Comparison of ENCODE assay signal across 21 cellular contexts in the genomic region with DNA sequence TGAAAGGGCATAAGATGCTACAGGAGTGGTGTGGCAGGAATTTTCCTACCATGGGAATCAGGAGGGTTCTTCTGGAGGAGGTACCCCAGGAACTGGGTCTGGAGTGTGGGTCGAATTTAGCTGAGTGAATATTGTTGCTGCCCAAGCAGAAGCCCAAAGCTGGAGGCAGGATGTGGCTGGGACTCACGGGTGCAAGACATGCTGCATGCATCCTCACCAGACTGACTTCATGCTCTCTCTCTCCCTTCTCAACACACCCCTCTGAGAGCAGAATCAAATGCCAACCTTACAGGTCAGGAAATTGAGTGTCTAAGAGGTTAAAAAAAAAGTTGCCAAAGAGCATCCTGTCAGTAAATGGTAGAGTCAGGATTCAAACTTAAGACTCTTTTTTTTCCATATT.
DNase-seq lines count a peak whose midpoint lies in the region; ATAC-seq, FAIRE-seq and TF ChIP-seq lines count a peak whose summit lies in the region.
"Had no signal": no experiment of that assay in that cellular context is flagged by ENCODE, and none has a peak within 500 bp of the region (broad histone marks: within the 10 kb centered on the region; RNA-seq: fewer than 3 reads in every experiment).

No MANE protein-coding gene starts in this region.

- intact Hi-C loops in CD4-positive, alpha-beta memory T cell (cut with micrococcal nuclease): no loop called here
- intact Hi-C loops in HepG2 (cut with micrococcal nuclease; ENCODE audit: unreplicated experiment): no loop called here

- no peaks in the 10 kb centered on the region for H3K27me3 Mint-ChIP-seq in CD4-positive, alpha-beta memory T cell
- H3K27me3 Mint-ChIP-seq in T-helper 2 cell treated with Interferon-gamma antibody and Interleukin-4, amounts not matched to agents 5 μg/mL and 100 μg/mL, for 36 hours (ENCODE audit: low read depth): peaks cover 21% of the 10 kb centered on the region

- no peak overlapping the region for H3K4me2 ChIP-seq in HepG2 (ENCODE audit: low read depth, low read length)
- H3K4me2 ChIP-seq: GM23338, hepatocyte had no signal

- peaks cover 36 to 71% (median 53%) of the 10 kb centered on the region in 4 donors for H3K4me1 Mint-ChIP-seq in CD4-positive, alpha-beta memory T cell
- peaks cover 59% of the 10 kb centered on the region for H3K4me1 Mint-ChIP-seq in T-helper 2 cell treated with Interferon-gamma antibody and Interleukin-4, amounts not matched to agents 5 μg/mL and 100 μg/mL, for 36 hours (ENCODE audit: low read depth)
- H3K4me1 Mint-ChIP-seq: GM23338 had no signal

- no peaks in the 10 kb centered on the region for H3K79me2 ChIP-seq in HepG2 (ENCODE audit: insufficient read depth, low read length)
- H3K79me2 ChIP-seq: hepatocyte had no signal

- H4K20me1 ChIP-seq in HepG2 (ENCODE audit: insufficient read depth, low read length): no peaks in the 10 kb centered on the region

- no peak for FAIRE-seq in HepG2 (lab: Jason Lieb, UNC)
- FAIRE-seq: GM19239, HTR-8/SVneo, kidney had no signal

- WGBS in HepG2 (ENCODE audit: low lambda C conversion rate): 44% methylated on average over 2 of the region's 2 CpGs

- TF ChIP-seq EP300 in HepG2 (IDR thresholded peaks at IDR 0.05; ENCODE audit: low read depth in 2 of 2, low read length in 2 of 2) (no peak), HepG2 (CRISPR knock-in tag; IDR thresholded peaks at IDR 0.05; ENCODE audit: borderline replicate concordance) (no peak)

- no peaks in the 10 kb centered on the region for H3K36me3 Mint-ChIP-seq in CD4-positive, alpha-beta memory T cell
- H3K36me3 Mint-ChIP-seq in T-helper 2 cell treated with Interferon-gamma antibody and Interleukin-4, amounts not matched to agents 5 μg/mL and 100 μg/mL, for 36 hours (ENCODE audit: low read depth): peaks cover 1% of the 10 kb centered on the region
- H3K36me3 Mint-ChIP-seq: type B pancreatic cell had no signal

- POLR2A ChIA-PET in CD4-positive, alpha-beta memory T cell (lab: Charles Lee; ENCODE audit: partially characterized antibody): interaction anchor here (0.9 to 1.0 kb wide), 3 partner anchors 9 to 68 kb away, joined by 3 to 4 read pairs (median 3); no protein-coding TSS in a partner anchor
- POLR2A ChIA-PET in HepG2 (lab: Yijun Ruan, JAX): no interaction called here

- peak overlapping the region in 7 of 8 donors; percentile 33 to 75 (median 66) for H3K4me3 Mint-ChIP-seq in CD4-positive, alpha-beta memory T cell
- H3K4me3 Mint-ChIP-seq in T-helper 2 cell treated with Interferon-gamma antibody and Interleukin-4, amounts not matched to agents 5 μg/mL and 100 μg/mL, for 36 hours: peak overlapping the region; percentile 54
- H3K4me3 Mint-ChIP-seq: GM23338, type B pancreatic cell had no signal

- H2AFZ ChIP-seq in HepG2 (ENCODE audit: low read length): no peak overlapping the region
- H2AFZ ChIP-seq: GM23338, hepatocyte had no signal

- TF ChIP-seq RAD21 in HepG2 (CRISPR knock-in tag; IDR thresholded peaks at IDR 0.05): no peak

- in situ Hi-C loops in HepG2 (cut with HindIII; ENCODE audit: extremely low pct_ligation_motif_present, low pct_unique_long_range_greater_than_20kb): no loop called here

- no peak for TF ChIP-seq CTCF in HepG2 (CRISPR knock-in tag; IDR thresholded peaks at IDR 0.05)

- H3K27ac ChIP-seq in CD4-positive, alpha-beta memory T cell (ENCODE audit: low read depth, low read length): no peak overlapping the region
- no peak overlapping the region for H3K27ac ChIP-seq in HepG2 (ENCODE audit: extremely low read length, insufficient read depth, low read length)
- H3K27ac ChIP-seq: 22Rv1, foreskin keratinocyte, hepatocyte, ovary, right lobe of liver had no signal

- no peak overlapping the region for H3K9ac ChIP-seq in HepG2 (ENCODE audit: insufficient read depth, low read depth, low read length)

- BruUV-seq in HepG2 (replicated peaks; lab: Mats Ljungman, UMichigan): no TSS peak

- peak; percentile 45 for DNase-seq in NK-92 treated with Interleukin-12 subunit alpha and Interleukin-12 subunit beta, amount 100 ng/mL, for 24 hours (lab: John Stamatoyannopoulos, UW)
- DNase-seq in NK-92 (lab: John Stamatoyannopoulos, UW; ENCODE audit: unreplicated experiment): no peak
- DNase-seq in CD4-positive, alpha-beta memory T cell: peak; percentile 22 to 49 (median 34)
- DNase-seq in T-helper 2 cell treated with Interferon-gamma antibody and Interleukin-4, amounts not matched to agents 5 μg/mL and 100 μg/mL, for 36 hours (ENCODE audit: low spot score): peak; percentile 15
- DNase-seq in islet precursor cell: peak; percentile 20
- no peak for DNase-seq in HepG2 (ENCODE audit: low spot score)
- DNase-seq: amygdala, kidney, NCI-H774, ovary, right lobe of liver had no signal

- no peak for ATAC-seq in HG03354 (IDR thresholded peaks at IDR 0.05; ENCODE audit: poor library complexity, severe bottlenecking, unreplicated experiment)
- no peak for ATAC-seq in GM19455 (IDR thresholded peaks at IDR 0.05; ENCODE audit: unreplicated experiment)
- ATAC-seq in HepG2: no peak
- ATAC-seq: GM23338, Panc1, right lobe of liver had no signal

- no peak for TF ChIP-seq POLR2A in HepG2 (IDR thresholded peaks at IDR 0.05; ENCODE audit: insufficient read depth in 1 of 2, low read depth in 2 of 2, low read length in 2 of 2)

- no peak overlapping the region for H3K4me3 ChIP-seq in CD4-positive, alpha-beta memory T cell (ENCODE audit: low read length in 2 of 2)
- no peak overlapping the region for H3K4me3 ChIP-seq in HepG2 (replicated peaks in 1 of 3; ENCODE audit: insufficient read depth in 1 of 3, low read depth in 2 of 3, low read length in 3 of 3)
- H3K4me3 ChIP-seq: GM23338, hepatocyte, ovary, right lobe of liver had no signal

- no peaks in the 10 kb centered on the region for H3K27me3 ChIP-seq in CD4-positive, alpha-beta memory T cell (ENCODE audit: insufficient read depth, low read length)
- peaks cover 0 to 2% of the 10 kb centered on the region in 2 experiments; a peak in 2 of 5 replicates for H3K27me3 ChIP-seq in HepG2 (ENCODE audit: control insufficient read depth in 1 of 2, insufficient read depth in 2 of 2, low read length in 2 of 2)
- H3K27me3 ChIP-seq: foreskin keratinocyte, hepatocyte, ovary, right lobe of liver had no signal

- no peaks in the 10 kb centered on the region for H3K9me3 Mint-ChIP-seq in CD4-positive, alpha-beta memory T cell
- H3K9me3 Mint-ChIP-seq in T-helper 2 cell treated with Interferon-gamma antibody and Interleukin-4, amounts not matched to agents 5 μg/mL and 100 μg/mL, for 36 hours: no peaks in the 10 kb centered on the region
- H3K9me3 Mint-ChIP-seq: GM23338, type B pancreatic cell had no signal

- H3K4me1 ChIP-seq in CD4-positive, alpha-beta memory T cell (ENCODE audit: insufficient read depth, low read length): peaks cover 58% of the 10 kb centered on the region
- H3K4me1 ChIP-seq in HepG2 (ENCODE audit: insufficient read depth, low read length): peaks cover 5% of the 10 kb centered on the region; the same call in 1 of the 2 replicates
- H3K4me1 ChIP-seq: foreskin keratinocyte, right lobe of liver had no signal

- CTCF ChIA-PET in CD4-positive, alpha-beta memory T cell (lab: Charles Lee; ENCODE audit: partially characterized antibody): interaction anchor here (1.5 to 5.5 kb wide), 2 partner anchors 16 to 76 kb away, joined by 6 to 26 read pairs; no protein-coding TSS in a partner anchor
- CTCF ChIA-PET in HepG2 (lab: Yijun Ruan, JAX; ENCODE audit: low intra/inter-chr PET ratio, low total read pairs): no interaction called here

- no peaks in the 10 kb centered on the region for H3K36me3 ChIP-seq in CD4-positive, alpha-beta memory T cell (ENCODE audit: insufficient read depth, low read length)
- H3K36me3 ChIP-seq in HepG2 (replicated peaks in 1 of 2; ENCODE audit: control insufficient read depth in 1 of 2, insufficient read depth in 2 of 2, low read length in 2 of 2): no peaks in the 10 kb centered on the region
- H3K36me3 ChIP-seq: ovary, right lobe of liver had no signal

- peak overlapping the region; percentile 12 to 89 (median 49) for H3K27ac Mint-ChIP-seq in CD4-positive, alpha-beta memory T cell
- H3K27ac Mint-ChIP-seq in T-helper 2 cell treated with Interferon-gamma antibody and Interleukin-4, amounts not matched to agents 5 μg/mL and 100 μg/mL, for 36 hours: peak overlapping the region; percentile 34
- H3K27ac Mint-ChIP-seq: GM23338, type B pancreatic cell had no signal

- no peaks in the 10 kb centered on the region for H3K9me3 ChIP-seq in CD4-positive, alpha-beta memory T cell (ENCODE audit: control insufficient read depth in 1 of 2, low read length in 2 of 2)
- no peaks in the 10 kb centered on the region for H3K9me3 ChIP-seq in HepG2 (ENCODE audit: low read length)
- H3K9me3 ChIP-seq: ovary, right lobe of liver had no signal

TF ChIP-seq in HepG2, 621 proteins besides CTCF, POLR2A, EP300 and RAD21:
- TF ChIP-seq, protein P1, sequence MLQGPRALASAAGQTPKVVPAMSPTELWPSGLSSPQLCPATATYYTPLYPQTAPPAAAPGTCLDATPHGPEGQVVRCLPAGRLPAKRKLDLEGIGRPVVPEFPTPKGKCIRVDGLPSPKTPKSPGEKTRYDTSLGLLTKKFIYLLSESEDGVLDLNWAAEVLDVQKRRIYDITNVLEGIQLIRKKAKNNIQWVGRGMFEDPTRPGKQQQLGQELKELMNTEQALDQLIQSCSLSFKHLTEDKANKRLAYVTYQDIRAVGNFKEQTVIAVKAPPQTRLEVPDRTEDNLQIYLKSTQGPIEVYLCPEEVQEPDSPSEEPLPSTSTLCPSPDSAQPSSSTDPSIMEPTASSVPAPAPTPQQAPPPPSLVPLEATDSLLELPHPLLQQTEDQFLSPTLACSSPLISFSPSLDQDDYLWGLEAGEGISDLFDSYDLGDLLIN (CRISPR knock-in tag; IDR thresholded peaks at IDR 0.05; ENCODE audit: borderline replicate concordance): no peak
- TF ChIP-seq CREB1 (IDR thresholded peaks at IDR 0.05) (no peak), CREB1 (CRISPR knock-in tag; IDR thresholded peaks at IDR 0.05) (no peak), KDM1A (CRISPR knock-in tag; IDR thresholded peaks at IDR 0.05) (no peak), MTF2 (CRISPR knock-in tag; IDR thresholded peaks at IDR 0.05; ENCODE audit: borderline replicate concordance) (no peak)
TF ChIP-seq in HepG2: peak in this region for 0.

Comparison
In these comparisons a context has a peak if more than half of its experiments do, and no peak if none do; other contexts are left out.
1. DNase-seq: peak in NK-92 treated with Interleukin-12 subunit alpha and Interleukin-12 subunit beta, amount 100 ng/mL, for 24 hours (single experiment), CD4-positive, alpha-beta memory T cell (5 of 5), T-helper 2 cell treated with Interferon-gamma antibody and Interleukin-4, amounts not matched to agents 5 μg/mL and 100 μg/mL, for 36 hours (single experiment) and islet precursor cell (single experiment); none in NK-92 (single experiment) and HepG2 (single experiment).